Comparison of ENCODE assay signal across 9 cellular contexts in the genomic region with DNA sequence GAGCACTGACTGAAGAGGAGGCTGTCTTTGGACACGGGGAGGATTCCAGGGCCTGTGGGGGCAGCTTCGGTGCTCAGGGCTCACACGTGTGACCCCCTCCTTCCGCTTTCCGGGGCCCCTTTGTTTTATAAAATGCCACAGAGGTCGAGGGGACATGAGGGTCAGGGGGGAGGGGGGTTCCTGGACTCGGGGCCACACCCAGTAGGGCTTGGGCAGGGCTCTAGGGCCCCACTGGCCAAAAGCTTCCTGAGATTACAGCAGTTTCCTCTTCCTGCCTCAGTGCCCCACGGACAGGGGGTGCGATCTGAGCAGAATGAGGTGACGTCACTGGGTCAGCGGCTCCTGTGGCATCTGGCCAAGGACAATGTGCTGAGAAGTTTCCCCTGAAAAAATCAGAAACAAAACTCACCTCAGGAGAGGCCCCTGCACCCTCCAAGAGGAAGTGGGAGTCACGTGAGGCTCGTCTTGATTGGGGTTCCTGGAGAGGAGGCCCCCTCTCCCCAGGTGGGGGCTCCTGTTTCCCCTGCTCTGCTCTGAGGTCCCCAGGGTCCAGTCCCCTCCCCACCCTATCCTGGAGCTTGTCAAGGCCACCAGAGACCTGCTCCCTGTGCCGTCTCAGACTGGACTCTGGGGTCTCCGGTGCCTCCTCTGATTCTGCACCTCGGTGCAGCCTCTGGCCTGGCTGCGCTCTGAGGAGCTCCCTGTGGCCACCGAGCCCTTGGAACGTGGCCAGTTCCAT. TPM values are rescaled to one million over a fixed set of nuclear protein-coding genes. Genes with fewer than 3 reads are reported as not detected.
A peak's percentile ranks its signal among the peaks of the same experiment; 100 is the strongest.
DNase-seq lines count a peak whose midpoint lies in the region; ATAC-seq, FAIRE-seq and TF ChIP-seq lines count a peak whose summit lies in the region.
"Had no signal": no experiment of that assay in that cellular context is flagged by ENCODE, and none has a peak within 500 bp of the region (broad histone marks: within the 10 kb centered on the region; RNA-seq: fewer than 3 reads in every experiment).

No MANE protein-coding gene starts in this region.

- H3K4me2 ChIP-seq in HepG2 (ENCODE audit: low read depth, low read length): peak overlapping the region; percentile 90

- POLR2A ChIA-PET in HEK293 (lab: Yijun Ruan, JAX) (no interaction called here), HepG2 (lab: Yijun Ruan, JAX) (interaction anchor here (0.5 to 6.1 kb wide), 5 partner anchors 10 to 27 kb away, joined by 3 to 85 read pairs (median 3); a partner anchor contains a TSS)

- no peaks in the 10 kb centered on the region for H3K9me3 ChIP-seq in HEK293 (ENCODE audit: control insufficient read depth, insufficient read depth, low read depth, low read length)
- H3K9me3 ChIP-seq in body of pancreas: no peaks in the 10 kb centered on the region
- no peaks in the 10 kb centered on the region for H3K9me3 ChIP-seq in HepG2 (ENCODE audit: low read length)
- no peaks in the 10 kb centered on the region for H3K9me3 ChIP-seq in WERI-Rb-1 (ENCODE audit: severe bottlenecking)

- H3K27ac ChIP-seq in HEK293 (ENCODE audit: extremely low read depth, low read depth, low read length) (no peak overlapping the region), body of pancreas (peak overlapping the region in 3 of 4 donors; percentile 64 to 81 (median 75)), HepG2 (ENCODE audit: extremely low read length, insufficient read depth, low read length) (peak overlapping the region; percentile 49), WERI-Rb-1 (no peak overlapping the region)

- no peak for TF ChIP-seq RAD21 in HepG2 (CRISPR knock-in tag; IDR thresholded peaks at IDR 0.05)

- WGBS in body of pancreas, 2 donors: 14 to 19% methylated on average over 9 to 19 of the region's 19 CpGs
- WGBS in HepG2 (ENCODE audit: low lambda C conversion rate): 9% methylated on average over 6 of the region's 19 CpGs

- H3K4me1 ChIP-seq in HEK293 (ENCODE audit: control insufficient read depth, insufficient read depth, low read length) (no peaks in the 10 kb centered on the region), body of pancreas (peaks cover 16% of the 10 kb centered on the region), HepG2 (ENCODE audit: insufficient read depth, low read length) (peaks cover 64% of the 10 kb centered on the region)

- H3K79me2 ChIP-seq in HepG2 (ENCODE audit: insufficient read depth, low read length): no peaks in the 10 kb centered on the region

- H3K27me3 ChIP-seq in body of pancreas: no peaks in the 10 kb centered on the region
- H3K27me3 ChIP-seq in HepG2 (ENCODE audit: control insufficient read depth in 1 of 2, insufficient read depth in 2 of 2, low read length in 2 of 2): no peaks in the 10 kb centered on the region
- no peaks in the 10 kb centered on the region for H3K27me3 ChIP-seq in WERI-Rb-1 (ENCODE audit: insufficient read depth, low read depth, severe bottlenecking)

- no peaks in the 10 kb centered on the region for H3K36me3 ChIP-seq in HEK293 (ENCODE audit: control insufficient read depth in 2 of 2, insufficient read depth in 1 of 2, low read length in 2 of 2)
- no peaks in the 10 kb centered on the region for H3K36me3 ChIP-seq in body of pancreas (replicated peaks in 1 of 2; ENCODE audit: insufficient read depth in 1 of 2, low read depth in 2 of 2)
- H3K36me3 ChIP-seq in HepG2 (replicated peaks in 1 of 2; ENCODE audit: control insufficient read depth in 1 of 2, insufficient read depth in 2 of 2, low read length in 2 of 2): no peaks in the 10 kb centered on the region
- no peaks in the 10 kb centered on the region for H3K36me3 ChIP-seq in WERI-Rb-1

- no TSS peak for BruUV-seq in HepG2 (replicated peaks; lab: Mats Ljungman, UMichigan)

- H2AFZ ChIP-seq in HepG2 (ENCODE audit: low read length): no peak overlapping the region

- ATAC-seq in body of pancreas: peak; percentile 78
- ATAC-seq in HepG2: peak; percentile 45

- H3K4me3 ChIP-seq in GM12864 (ENCODE audit: low read depth, low read length) (peak overlapping the region; percentile 35), HEK293 (ENCODE audit: low read depth, low read length) (no peak overlapping the region), body of pancreas (no peak overlapping the region), HepG2 (replicated peaks in 1 of 3; ENCODE audit: insufficient read depth in 1 of 3, low read depth in 2 of 3, low read length in 3 of 3) (peak overlapping the region in 2 of 3 experiments; percentile 37 to 64; a peak in 4 of 6 replicates), WERI-Rb-1 (ENCODE audit: low read depth, low read length) (no peak overlapping the region)

- TF ChIP-seq POLR2A in body of pancreas (IDR thresholded peaks at IDR 0.05) (peak in 1 of 3 donors; percentile 16), HepG2 (IDR thresholded peaks at IDR 0.05; ENCODE audit: insufficient read depth in 1 of 2, low read depth in 2 of 2, low read length in 2 of 2) (no peak)

- H3K9ac ChIP-seq in HepG2 (ENCODE audit: insufficient read depth, low read depth, low read length): peak overlapping the region; percentile 69

- TF ChIP-seq CTCF in GM12864 (IDR thresholded peaks at IDR 0.05; ENCODE audit: low read depth, low read length, missing control alignments) (no peak), HEK293 (tag by site-specific recombination; IDR thresholded peaks at IDR 0.05) (no peak), body of pancreas (IDR thresholded peaks at IDR 0.05) (no peak), HepG2 (CRISPR knock-in tag; IDR thresholded peaks at IDR 0.05) (no peak), WERI-Rb-1 (IDR thresholded peaks at IDR 0.05; ENCODE audit: low read depth, low read length) (no peak)

- intact Hi-C loops in body of pancreas (cut with DNase I) (no loop called here), HepG2 (cut with micrococcal nuclease; ENCODE audit: unreplicated experiment) (no loop called here)

- H4K20me1 ChIP-seq in HepG2 (ENCODE audit: insufficient read depth, low read length): no peaks in the 10 kb centered on the region

- TF ChIP-seq EP300 in HepG2 (IDR thresholded peaks at IDR 0.05; ENCODE audit: low read depth in 2 of 2, low read length in 2 of 2) (no peak), HepG2 (CRISPR knock-in tag; IDR thresholded peaks at IDR 0.05; ENCODE audit: borderline replicate concordance) (no peak)

- no peak for FAIRE-seq in HepG2 (lab: Jason Lieb, UNC)

- peak; percentile 81 for DNase-seq in GM12864 (ENCODE audit: low read depth)
- DNase-seq in RKO (ENCODE audit: low spot score): peak; percentile 29
- peak; percentile 70 to 89 (median 80) for DNase-seq in body of pancreas
- DNase-seq in HepG2 (ENCODE audit: low spot score): peak; percentile 36
- peak; percentile 55 to 80 for DNase-seq in stimulated activated CD8-positive, alpha-beta memory T cell treated with anti-CD3 and anti-CD28 coated beads, Interleukin-7, amount 100 ng/mL, for 48 hours (ENCODE audit: extremely low read depth in 1 of 2, low read depth in 1 of 2)
- no peak for DNase-seq in WERI-Rb-1
- no peak for DNase-seq in NCI-H2107 (lab: John Stamatoyannopoulos, UW)

- in situ Hi-C loops in HepG2 (cut with HindIII; ENCODE audit: extremely low pct_ligation_motif_present, low pct_unique_long_range_greater_than_20kb): no loop called here

- CTCF ChIA-PET in HEK293 (lab: Yijun Ruan, JAX): interaction anchor here (0.8 to 1.1 kb wide), 2 partner anchors 17 to 46 kb away, joined by 3 to 5 read pairs; no protein-coding TSS in a partner anchor
- CTCF ChIA-PET in HepG2 (lab: Yijun Ruan, JAX; ENCODE audit: low intra/inter-chr PET ratio, low total read pairs): no interaction called here

RNA-seq across cellular contexts. Expression of a gene that starts 6.4 kb away (rescaled TPM):
- total RNA-seq in body of pancreas (10 to 100 TPM; 51.4 to 59.7 TPM), HepG2 (2016; rRNA removed; fragmentation: Illumina TruSeq; extraction: Trizol) (30.0 and 52.6 TPM in 2 replicates)
- 16.1 and 19.2 TPM in 2 replicates for total RNA-seq in HepG2 (2016; cell fraction: cytosol; rRNA removed; fragmentation: Illumina TruSeq; extraction: Trizol; ENCODE audit: low read depth)
- 27.9 and 45.1 TPM in 2 replicates for total RNA-seq in HepG2 (2016; cell fraction: insoluble cytoplasmic fraction; rRNA removed; fragmentation: Illumina TruSeq; extraction: Trizol)
- 15.2 and 16.4 TPM in 2 replicates for total RNA-seq in HepG2 (2016; cell fraction: membrane; rRNA removed; fragmentation: Illumina TruSeq; extraction: Trizol)
- 36.7 and 42.1 TPM in 2 replicates for total RNA-seq in HepG2 (2016; cell fraction: nucleus; rRNA removed; fragmentation: Illumina TruSeq; extraction: Trizol)
- 163 and 182 TPM in 2 replicates for polyA plus RNA-seq in HepG2 (2011; rRNA removed)
- polyA plus RNA-seq in HepG2 (2011; cell fraction: cytosol; rRNA removed): 316 and 459 TPM in 2 replicates
- polyA plus RNA-seq in HepG2 (2011; cell fraction: nucleus; rRNA removed): 94.3 and 120 TPM in 2 replicates
- polyA plus RNA-seq in HepG2 (2012): 183 and 441 TPM in 2 replicates
- 87.8 and 96.5 TPM in 2 replicates for polyA plus RNA-seq in HepG2 (2016; cell fraction: cytosol; fragmentation: Illumina TruSeq; extraction: Trizol; ENCODE audit: low read depth)
- 109 and 136 TPM in 2 replicates for polyA plus RNA-seq in HepG2 (2016; cell fraction: insoluble cytoplasmic fraction; fragmentation: Illumina TruSeq; extraction: Trizol; ENCODE audit: low read depth)
- 64.1 and 65.9 TPM in 2 replicates for polyA plus RNA-seq in HepG2 (2016; cell fraction: membrane; fragmentation: Illumina TruSeq; extraction: Trizol; ENCODE audit: low read depth)
- polyA plus RNA-seq in HepG2 (2016; cell fraction: nucleus; fragmentation: Illumina TruSeq; extraction: Trizol; ENCODE audit: insufficient read depth, low read depth): 219 and 229 TPM in 2 replicates
- polyA minus RNA-seq in HepG2 (2011; rRNA and poly(A)+ RNA removed; ENCODE audit: low replicate concordance): 405 and 668 TPM in 2 replicates
- polyA minus RNA-seq in HepG2 (2011; cell fraction: cytosol; rRNA and poly(A)+ RNA removed): 180 and 184 TPM in 2 replicates
- polyA minus RNA-seq in HepG2 (2011; cell fraction: nucleus; rRNA and poly(A)+ RNA removed): 31.3 and 46.7 TPM in 2 replicates

RNA-seq across cellular contexts. Expression of a gene that starts 13.2 kb away (rescaled TPM):
- total RNA-seq in body of pancreas (10 to 100 TPM; 31.0 to 39.7 TPM), HepG2 (2016; rRNA removed; fragmentation: Illumina TruSeq; extraction: Trizol) (0.38 TPM in 1 of 2 replicates, not detected in the other)
- not detected in 2 replicates for total RNA-seq in HepG2 (2016; cell fraction: cytosol; rRNA removed; fragmentation: Illumina TruSeq; extraction: Trizol; ENCODE audit: low read depth)
- 0.24 TPM in 1 of 2 replicates, not detected in the other for total RNA-seq in HepG2 (2016; cell fraction: insoluble cytoplasmic fraction; rRNA removed; fragmentation: Illumina TruSeq; extraction: Trizol)
- 0.34 TPM in 1 of 2 replicates, not detected in the other for total RNA-seq in HepG2 (2016; cell fraction: membrane; rRNA removed; fragmentation: Illumina TruSeq; extraction: Trizol)
- total RNA-seq in HepG2 (2016; cell fraction: nucleus; rRNA removed; fragmentation: Illumina TruSeq; extraction: Trizol): not detected in 2 replicates
- 11.1 and 18.7 TPM in 2 replicates for polyA plus RNA-seq in HepG2 (2011; rRNA removed)
- polyA plus RNA-seq in HepG2 (2011; cell fraction: cytosol; rRNA removed): 15.6 and 17.2 TPM in 2 replicates
- 4.5 and 6.7 TPM in 2 replicates for polyA plus RNA-seq in HepG2 (2011; cell fraction: nucleus; rRNA removed)
- polyA plus RNA-seq in HepG2 (2012): 5.0 and 18.1 TPM in 2 replicates
- polyA plus RNA-seq in HepG2 (2016; cell fraction: cytosol; fragmentation: Illumina TruSeq; extraction: Trizol; ENCODE audit: low read depth): 0.40 and 0.62 TPM in 2 replicates
- polyA plus RNA-seq in HepG2 (2016; cell fraction: insoluble cytoplasmic fraction; fragmentation: Illumina TruSeq; extraction: Trizol; ENCODE audit: low read depth): not detected in 2 replicates
- polyA plus RNA-seq in HepG2 (2016; cell fraction: membrane; fragmentation: Illumina TruSeq; extraction: Trizol; ENCODE audit: low read depth): 0.41 TPM in 1 of 2 replicates, not detected in the other
- polyA plus RNA-seq in HepG2 (2016; cell fraction: nucleus; fragmentation: Illumina TruSeq; extraction: Trizol; ENCODE audit: insufficient read depth, low read depth): 0.85 and 1.3 TPM in 2 replicates
- 15.4 and 536 TPM in 2 replicates for polyA minus RNA-seq in HepG2 (2011; rRNA and poly(A)+ RNA removed; ENCODE audit: low replicate concordance)
- 4.5 and 5.8 TPM in 2 replicates for polyA minus RNA-seq in HepG2 (2011; cell fraction: cytosol; rRNA and poly(A)+ RNA removed)
- polyA minus RNA-seq in HepG2 (2011; cell fraction: nucleus; rRNA and poly(A)+ RNA removed): 1.5 and 2.7 TPM in 2 replicates

RNA-seq across cellular contexts. Expression of a gene that starts 19.4 kb away (rescaled TPM):
- total RNA-seq in body of pancreas (10 to 100 TPM; 31.0 to 90.3 TPM), HepG2 (2016; rRNA removed; fragmentation: Illumina TruSeq; extraction: Trizol) (10.4 and 13.8 TPM in 2 replicates)
- 4.6 and 5.5 TPM in 2 replicates for total RNA-seq in HepG2 (2016; cell fraction: cytosol; rRNA removed; fragmentation: Illumina TruSeq; extraction: Trizol; ENCODE audit: low read depth)
- total RNA-seq in HepG2 (2016; cell fraction: insoluble cytoplasmic fraction; rRNA removed; fragmentation: Illumina TruSeq; extraction: Trizol): 11.6 and 12.1 TPM in 2 replicates
- total RNA-seq in HepG2 (2016; cell fraction: membrane; rRNA removed; fragmentation: Illumina TruSeq; extraction: Trizol): 5.2 and 7.6 TPM in 2 replicates
- total RNA-seq in HepG2 (2016; cell fraction: nucleus; rRNA removed; fragmentation: Illumina TruSeq; extraction: Trizol): 6.0 and 9.0 TPM in 2 replicates
- polyA plus RNA-seq in HepG2 (2011; rRNA removed): 267 and 289 TPM in 2 replicates
- polyA plus RNA-seq in HepG2 (2011; cell fraction: cytosol; rRNA removed): 371 and 454 TPM in 2 replicates
- polyA plus RNA-seq in HepG2 (2011; cell fraction: nucleus; rRNA removed): 88.0 and 115 TPM in 2 replicates
- polyA plus RNA-seq in HepG2 (2012): 111 and 258 TPM in 2 replicates
- 23.4 and 27.5 TPM in 2 replicates for polyA plus RNA-seq in HepG2 (2016; cell fraction: cytosol; fragmentation: Illumina TruSeq; extraction: Trizol; ENCODE audit: low read depth)
- 52.2 and 56.6 TPM in 2 replicates for polyA plus RNA-seq in HepG2 (2016; cell fraction: insoluble cytoplasmic fraction; fragmentation: Illumina TruSeq; extraction: Trizol; ENCODE audit: low read depth)
- polyA plus RNA-seq in HepG2 (2016; cell fraction: membrane; fragmentation: Illumina TruSeq; extraction: Trizol; ENCODE audit: low read depth): 26.5 and 30.4 TPM in 2 replicates
- 46.2 and 58.7 TPM in 2 replicates for polyA plus RNA-seq in HepG2 (2016; cell fraction: nucleus; fragmentation: Illumina TruSeq; extraction: Trizol; ENCODE audit: insufficient read depth, low read depth)
- 409 and 521 TPM in 2 replicates for polyA minus RNA-seq in HepG2 (2011; rRNA and poly(A)+ RNA removed; ENCODE audit: low replicate concordance)
- 52.0 and 52.6 TPM in 2 replicates for polyA minus RNA-seq in HepG2 (2011; cell fraction: cytosol; rRNA and poly(A)+ RNA removed)
- polyA minus RNA-seq in HepG2 (2011; cell fraction: nucleus; rRNA and poly(A)+ RNA removed): 21.9 and 27.4 TPM in 2 replicates

RNA-seq across cellular contexts. Expression of a gene that starts 27.7 kb away (rescaled TPM):
- total RNA-seq in body of pancreas (not detected), HepG2 (2016; rRNA removed; fragmentation: Illumina TruSeq; extraction: Trizol) (not detected in 2 replicates)
- not detected in 2 replicates for total RNA-seq in HepG2 (2016; cell fraction: cytosol; rRNA removed; fragmentation: Illumina TruSeq; extraction: Trizol; ENCODE audit: low read depth)
- total RNA-seq in HepG2 (2016; cell fraction: insoluble cytoplasmic fraction; rRNA removed; fragmentation: Illumina TruSeq; extraction: Trizol): not detected in 2 replicates
- total RNA-seq in HepG2 (2016; cell fraction: membrane; rRNA removed; fragmentation: Illumina TruSeq; extraction: Trizol): not detected in 2 replicates
- not detected in 2 replicates for total RNA-seq in HepG2 (2016; cell fraction: nucleus; rRNA removed; fragmentation: Illumina TruSeq; extraction: Trizol)
- polyA plus RNA-seq in HepG2 (2011; rRNA removed): not detected in 2 replicates
- not detected in 2 replicates for polyA plus RNA-seq in HepG2 (2011; cell fraction: cytosol; rRNA removed)
- polyA plus RNA-seq in HepG2 (2011; cell fraction: nucleus; rRNA removed): not detected in 2 replicates
- polyA plus RNA-seq in HepG2 (2012): not detected in 2 replicates
- polyA plus RNA-seq in HepG2 (2016; cell fraction: cytosol; fragmentation: Illumina TruSeq; extraction: Trizol; ENCODE audit: low read depth): not detected in 2 replicates
- not detected in 2 replicates for polyA plus RNA-seq in HepG2 (2016; cell fraction: insoluble cytoplasmic fraction; fragmentation: Illumina TruSeq; extraction: Trizol; ENCODE audit: low read depth)
- polyA plus RNA-seq in HepG2 (2016; cell fraction: membrane; fragmentation: Illumina TruSeq; extraction: Trizol; ENCODE audit: low read depth): not detected in 2 replicates
- polyA plus RNA-seq in HepG2 (2016; cell fraction: nucleus; fragmentation: Illumina TruSeq; extraction: Trizol; ENCODE audit: insufficient read depth, low read depth): not detected in 2 replicates
- polyA minus RNA-seq in HepG2 (2011; rRNA and poly(A)+ RNA removed; ENCODE audit: low replicate concordance): not detected in 2 replicates
- not detected in 2 replicates for polyA minus RNA-seq in HepG2 (2011; cell fraction: cytosol; rRNA and poly(A)+ RNA removed)
- polyA minus RNA-seq in HepG2 (2011; cell fraction: nucleus; rRNA and poly(A)+ RNA removed): not detected in 2 replicates
- total RNA-seq: NCI-H460 had no signal

RNA-seq across cellular contexts. Expression of a gene that starts 38.1 kb away (rescaled TPM):
- total RNA-seq in body of pancreas: 100 to 1,000 TPM; 248 to 484 TPM
- total RNA-seq in HepG2 (2016; rRNA removed; fragmentation: Illumina TruSeq; extraction: Trizol): 1.5 and 5.9 TPM in 2 replicates
- total RNA-seq in HepG2 (2016; cell fraction: cytosol; rRNA removed; fragmentation: Illumina TruSeq; extraction: Trizol; ENCODE audit: low read depth): 0.51 and 0.79 TPM in 2 replicates
- 1.7 and 6.0 TPM in 2 replicates for total RNA-seq in HepG2 (2016; cell fraction: insoluble cytoplasmic fraction; rRNA removed; fragmentation: Illumina TruSeq; extraction: Trizol)
- total RNA-seq in HepG2 (2016; cell fraction: membrane; rRNA removed; fragmentation: Illumina TruSeq; extraction: Trizol): 0.96 and 1.2 TPM in 2 replicates
- 6.6 and 7.9 TPM in 2 replicates for total RNA-seq in HepG2 (2016; cell fraction: nucleus; rRNA removed; fragmentation: Illumina TruSeq; extraction: Trizol)
- 14.8 and 17.4 TPM in 2 replicates for polyA plus RNA-seq in HepG2 (2011; rRNA removed)
- 2.8 and 4.0 TPM in 2 replicates for polyA plus RNA-seq in HepG2 (2011; cell fraction: cytosol; rRNA removed)
- 254 and 355 TPM in 2 replicates for polyA plus RNA-seq in HepG2 (2011; cell fraction: nucleus; rRNA removed)
- 11.4 and 16.7 TPM in 2 replicates for polyA plus RNA-seq in HepG2 (2012)
- polyA plus RNA-seq in HepG2 (2016; cell fraction: cytosol; fragmentation: Illumina TruSeq; extraction: Trizol; ENCODE audit: low read depth): 0.29 and 0.37 TPM in 2 replicates
- 1.6 and 2.4 TPM in 2 replicates for polyA plus RNA-seq in HepG2 (2016; cell fraction: insoluble cytoplasmic fraction; fragmentation: Illumina TruSeq; extraction: Trizol; ENCODE audit: low read depth)
- 0.88 and 1.1 TPM in 2 replicates for polyA plus RNA-seq in HepG2 (2016; cell fraction: membrane; fragmentation: Illumina TruSeq; extraction: Trizol; ENCODE audit: low read depth)
- 30.4 and 30.9 TPM in 2 replicates for polyA plus RNA-seq in HepG2 (2016; cell fraction: nucleus; fragmentation: Illumina TruSeq; extraction: Trizol; ENCODE audit: insufficient read depth, low read depth)
- 2.9 and 7.7 TPM in 2 replicates for polyA minus RNA-seq in HepG2 (2011; rRNA and poly(A)+ RNA removed; ENCODE audit: low replicate concordance)
- polyA minus RNA-seq in HepG2 (2011; cell fraction: cytosol; rRNA and poly(A)+ RNA removed): 1.9 and 2.7 TPM in 2 replicates
- polyA minus RNA-seq in HepG2 (2011; cell fraction: nucleus; rRNA and poly(A)+ RNA removed): 13.7 and 13.8 TPM in 2 replicates

Comparison
In these comparisons a context has a peak if more than half of its experiments do, and no peak if none do; other contexts are left out.
1. DNase-seq: peak in GM12864 (single experiment), RKO (single experiment), body of pancreas (4 of 4), HepG2 (single experiment) and stimulated activated CD8-positive, alpha-beta memory T cell treated with anti-CD3 and anti-CD28 coated beads, Interleukin-7, amount 100 ng/mL, for 48 hours (2 of 2); none in WERI-Rb-1 (single experiment) and NCI-H2107 (single experiment).
2. H3K4me3 ChIP-seq: peak in GM12864 (single experiment) and HepG2 (2 of 3); none in HEK293 (single experiment), body of pancreas (0 of 2) and WERI-Rb-1 (single experiment).
3. H3K27ac ChIP-seq: peak in body of pancreas (3 of 4) and HepG2 (single experiment); none in HEK293 (single experiment) and WERI-Rb-1 (single experiment).
4. RNA of a gene that starts 13.2 kb away (total RNA-seq): 31.0 to 39.7 TPM in body of pancreas; 0.24 to 0.38 TPM in HepG2; every median in the first group is over 10 times any median in the second.